In genomic region chr2:201466050-201466660, GRCh38 we compare ENCODE assay signal across 10 cellular contexts. TPM values are rescaled to one million over a fixed set of nuclear protein-coding genes. Genes with fewer than 3 reads are reported as not detected.
DNase-seq lines count a peak whose midpoint lies in the region; ATAC-seq and TF ChIP-seq lines count a peak whose summit lies in the region.
"Had no signal": no experiment of that assay in that cellular context is flagged by ENCODE, and none has a peak within 500 bp of the region (broad histone marks: within the 10 kb centered on the region; RNA-seq: fewer than 3 reads in every experiment).

No MANE protein-coding gene starts in this region.

- DNase-seq in GM03348 (ENCODE audit: low spot score): peak; percentile 76
- peak in 3 of 7 donors; percentile 28 to 41 (median 39) for DNase-seq in adrenal gland
- DNase-seq in glomerular visceral epithelial cell (ENCODE audit: extremely low spot score): peak; percentile 19
- DNase-seq in T-helper 2 cell: no peak
- no peak for DNase-seq in posterior cingulate gyrus
- DNase-seq: NCI-H774; stimulated activated CD4-positive, alpha-beta T cell treated with anti-CD3 and anti-CD28 coated beads, Interleukin-2, amount 100 ng/mL, for 24 hours had no signal

- H3K9me3 ChIP-seq in adrenal gland (replicated peaks in 1 of 3): no peaks in the 10 kb centered on the region
- H3K9me3 ChIP-seq in skeletal muscle satellite cell (replicated peaks; ENCODE audit: low read length): no peaks in the 10 kb centered on the region

- H3K27me3 ChIP-seq in adrenal gland (no peaks in the 10 kb centered on the region), skeletal muscle satellite cell (ENCODE audit: control insufficient read depth, insufficient read depth, low read length) (no peaks in the 10 kb centered on the region)

- WGBS in adrenal gland, 4 donors: 58 to 64% (median 63%) methylated on average over 3 of the region's 3 CpGs

- intact Hi-C loops in adrenal gland (cut with DNase I) (loop anchor here in 1 of 2 donors (10.0 kb wide), 1 partner anchor 71 kb away; no protein-coding TSS in a partner anchor), posterior cingulate gyrus (cut with DNase I) (no loop called here)

- H3K27ac ChIP-seq in adrenal gland: peak overlapping the region in 4 of 5 donors; percentile 35 to 86 (median 69)

- peak overlapping the region; percentile 59 for H3K9ac ChIP-seq in skeletal muscle satellite cell (ENCODE audit: low read depth, low read length)

- peak in 1 of 2 donors; percentile 11 for TF ChIP-seq POLR2A in adrenal gland (IDR thresholded peaks at IDR 0.05)

- TF ChIP-seq CTCF in adrenal gland (IDR thresholded peaks at IDR 0.05): no peak

- peak overlapping the region; percentile 49 for H3K4me2 ChIP-seq in skeletal muscle satellite cell (ENCODE audit: low read length)

- H3K36me3 ChIP-seq in adrenal gland (replicated peaks in 1 of 2): peaks cover 0 to 44% of the 10 kb centered on the region in 2 donors
- peaks cover 59% of the 10 kb centered on the region for H3K36me3 ChIP-seq in skeletal muscle satellite cell (ENCODE audit: insufficient read depth, low read length)

- no peak for ATAC-seq in HG02938 (IDR thresholded peaks at IDR 0.05; ENCODE audit: unreplicated experiment)
- no peak for ATAC-seq in HG03460 (IDR thresholded peaks at IDR 0.05; ENCODE audit: unreplicated experiment)

- H3K4me3 ChIP-seq in adrenal gland: no peak overlapping the region
- peak overlapping the region; percentile 15 for H3K4me3 ChIP-seq in skeletal muscle satellite cell (ENCODE audit: low read length)

- H3K4me1 ChIP-seq in adrenal gland (replicated peaks in 1 of 2) (peaks cover 5 to 40% of the 10 kb centered on the region in 2 donors), skeletal muscle satellite cell (ENCODE audit: control insufficient read depth, insufficient read depth, low read length) (peaks cover 55% of the 10 kb centered on the region)

RNA-seq across cellular contexts. Expression of gene STRADB, which starts 14.6 kb away (rescaled TPM):
- total RNA-seq in adrenal gland: 100 to 1,000 TPM in 3 of 8 donors, 10 to 100 TPM in 5; 51.2 to 154 (median 97.6) TPM
- polyA plus RNA-seq in adrenal gland: 10 to 100 TPM; 65.1 to 94.4 (median 81.4) TPM
- 33.9 and 38.5 TPM in 2 replicates for total RNA-seq in skeletal muscle satellite cell (2012; rRNA removed)

RNA-seq across cellular contexts. Expression of gene TRAK2, which starts 14.9 kb away (rescaled TPM):
- 10 to 100 TPM; 40.1 to 66.9 (median 49.9) TPM for total RNA-seq in adrenal gland
- 10 to 100 TPM; 17.6 to 36.8 (median 35.6) TPM for polyA plus RNA-seq in adrenal gland
- total RNA-seq in skeletal muscle satellite cell (2012; rRNA removed): 39.1 and 48.7 TPM in 2 replicates

Comparison
In these comparisons a context has a peak if more than half of its experiments do, and no peak if none do; other contexts are left out.
1. DNase-seq: peak in GM03348 (single experiment) and glomerular visceral epithelial cell (single experiment); none in T-helper 2 cell (0 of 5) and posterior cingulate gyrus (0 of 10).